In the genomic region with DNA sequence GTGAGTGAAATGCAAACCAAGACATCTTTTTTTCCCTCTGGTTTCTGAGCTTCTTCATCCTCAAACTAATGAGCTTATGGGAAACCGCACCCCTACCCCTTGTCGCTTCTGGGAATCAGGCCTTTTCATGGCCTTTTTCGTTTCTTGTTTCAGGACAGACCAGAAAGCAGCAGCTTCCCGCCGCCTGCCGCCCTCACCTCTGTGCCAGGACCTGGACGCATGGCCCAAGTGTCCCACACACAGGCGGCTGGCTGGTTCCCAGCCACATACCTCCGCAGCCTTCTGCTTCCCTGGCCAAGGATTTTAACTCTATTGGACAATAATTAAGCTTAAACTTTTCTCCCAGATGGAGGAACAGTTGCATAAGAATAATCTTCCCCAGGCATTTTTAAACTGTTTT, we compare ENCODE assay signal across 23 cellular contexts.
"Had no signal": no experiment of that assay in that cellular context is flagged by ENCODE, and none has a peak within 500 bp of the region (broad histone marks: within the 10 kb centered on the region; RNA-seq: fewer than 3 reads in every experiment).

No MANE protein-coding gene starts in this region.

- H3K9me3 ChIP-seq: ovary, right atrium auricular region, suprapubic skin, thoracic aorta, tibial artery, upper lobe of right lung had no signal

- H3K4me3 ChIP-seq: left ventricle myocardium inferior, lung, ovary, right atrium auricular region, skin epidermis, suprapubic skin, thoracic aorta, tibial artery, upper lobe of right lung had no signal

- DNase-seq: hippocampal formation; left ventricle myocardium inferior; naive thymus-derived CD8-positive, alpha-beta T cell; ovary; stimulated activated CD4-positive, alpha-beta T cell treated with anti-CD3 and anti-CD28 coated beads, Interleukin-12 subunit alpha, Interleukin-12 subunit beta, amount 100 ng/mL, for 4 hours; stimulated activated CD4-positive, alpha-beta T cell treated with anti-CD3 and anti-CD28 coated beads, Interleukin-15, amount 100 ng/mL, for 24 hours; stimulated activated CD4-positive, alpha-beta T cell treated with anti-CD3 and anti-CD28 coated beads, Interleukin-2, amount 100 ng/mL, for 24 hours; stimulated activated CD4-positive, alpha-beta T cell treated with anti-CD3 and anti-CD28 coated beads, Interleukin-4, amount 100 ng/mL, for 1 hour; stimulated activated naive CD4-positive, alpha-beta T cell; tibial artery; trophoblast cell; upper lobe of right lung had no signal

- H3K4me1 ChIP-seq: left ventricle myocardium inferior, right atrium auricular region, suprapubic skin, tibial artery, upper lobe of right lung had no signal

- H3K27ac ChIP-seq: left ventricle myocardium inferior, ovary, right atrium auricular region, skin epidermis, suprapubic skin, thoracic aorta, tibial artery, upper lobe of right lung had no signal

- H3K4me3 Mint-ChIP-seq: memory B cell; naive thymus-derived CD8-positive, alpha-beta T cell; nephron; neural crest cell; stimulated activated naive CD8-positive, alpha-beta T cell treated with anti-CD3 and anti-CD28 coated beads, Interleukin-15, Interleukin-2, amounts not matched to agents 100 ng/mL and 50 ng/mL, for 24 hours had no signal

- H3K36me3 ChIP-seq: left ventricle myocardium inferior, ovary, right atrium auricular region, suprapubic skin, thoracic aorta, tibial artery, upper lobe of right lung had no signal

- H3K27me3 Mint-ChIP-seq: memory B cell; naive thymus-derived CD8-positive, alpha-beta T cell; progenitor cell of endocrine pancreas; stimulated activated naive CD8-positive, alpha-beta T cell treated with anti-CD3 and anti-CD28 coated beads, Interleukin-15, Interleukin-2, amounts not matched to agents 100 ng/mL and 50 ng/mL, for 24 hours had no signal

- H3K27ac Mint-ChIP-seq: memory B cell; naive thymus-derived CD8-positive, alpha-beta T cell; nephron; progenitor cell of endocrine pancreas; stimulated activated naive CD8-positive, alpha-beta T cell treated with anti-CD3 and anti-CD28 coated beads, Interleukin-15, Interleukin-2, amounts not matched to agents 100 ng/mL and 50 ng/mL, for 24 hours had no signal

- H3K9me3 Mint-ChIP-seq: naive thymus-derived CD8-positive, alpha-beta T cell; nephron; neural crest cell; stimulated activated naive CD8-positive, alpha-beta T cell treated with anti-CD3 and anti-CD28 coated beads, Interleukin-15, Interleukin-2, amounts not matched to agents 100 ng/mL and 50 ng/mL, for 24 hours had no signal

- H3K36me3 Mint-ChIP-seq: memory B cell; naive thymus-derived CD8-positive, alpha-beta T cell had no signal

- ATAC-seq: naive thymus-derived CD8-positive, alpha-beta T cell; sciatic nerve; upper lobe of right lung had no signal

- H3K4me1 Mint-ChIP-seq: memory B cell; naive thymus-derived CD8-positive, alpha-beta T cell; nephron; neural crest cell had no signal

- H3K27me3 ChIP-seq: ovary, right atrium auricular region, suprapubic skin, tibial artery, upper lobe of right lung had no signal
